1 cellular context compared by ENCODE assay signal in genomic region chr2:195560209-195560907, GRCh38.
TF ChIP-seq lines count a peak whose summit lies in the region.

No MANE protein-coding gene starts in this region.

TF ChIP-seq in SK-N-SH, 30 proteins besides CTCF, POLR2A, EP300 and RAD21 (continued from another document):
- TF ChIP-seq USF2 (IDR thresholded peaks at IDR 0.05; ENCODE audit: borderline replicate concordance, low read depth, low read length) (no peak), RFX5 (IDR thresholded peaks at IDR 0.05; ENCODE audit: low read length) (no peak), RCOR1 (IDR thresholded peaks at IDR 0.05; ENCODE audit: low read length) (no peak), JUND (IDR thresholded peaks at IDR 0.05) (no peak), GABPA (IDR thresholded peaks at IDR 0.05; ENCODE audit: low read depth) (no peak), SIN3A (IDR thresholded peaks at IDR 0.05; ENCODE audit: borderline replicate concordance, low read depth, low read length) (no peak), FOSL2 (IDR thresholded peaks at IDR 0.05; ENCODE audit: borderline replicate concordance, low read depth) (no peak), FOXJ3 (CRISPR knock-in tag; IDR thresholded peaks at IDR 0.05) (no peak), YY1 (IDR thresholded peaks at IDR 0.05; ENCODE audit: low read depth) (no peak), CHD2 (IDR thresholded peaks at IDR 0.05; ENCODE audit: low read length, partially characterized antibody) (no peak)
- TF ChIP-seq, protein P1, sequence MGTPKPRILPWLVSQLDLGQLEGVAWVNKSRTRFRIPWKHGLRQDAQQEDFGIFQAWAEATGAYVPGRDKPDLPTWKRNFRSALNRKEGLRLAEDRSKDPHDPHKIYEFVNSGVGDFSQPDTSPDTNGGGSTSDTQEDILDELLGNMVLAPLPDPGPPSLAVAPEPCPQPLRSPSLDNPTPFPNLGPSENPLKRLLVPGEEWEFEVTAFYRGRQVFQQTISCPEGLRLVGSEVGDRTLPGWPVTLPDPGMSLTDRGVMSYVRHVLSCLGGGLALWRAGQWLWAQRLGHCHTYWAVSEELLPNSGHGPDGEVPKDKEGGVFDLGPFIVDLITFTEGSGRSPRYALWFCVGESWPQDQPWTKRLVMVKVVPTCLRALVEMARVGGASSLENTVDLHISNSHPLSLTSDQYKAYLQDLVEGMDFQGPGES (IDR thresholded peaks at IDR 0.05; ENCODE audit: low read depth, low read length): no peak
